Comparison of ENCODE assay signal across 14 cellular contexts in the genomic region with DNA sequence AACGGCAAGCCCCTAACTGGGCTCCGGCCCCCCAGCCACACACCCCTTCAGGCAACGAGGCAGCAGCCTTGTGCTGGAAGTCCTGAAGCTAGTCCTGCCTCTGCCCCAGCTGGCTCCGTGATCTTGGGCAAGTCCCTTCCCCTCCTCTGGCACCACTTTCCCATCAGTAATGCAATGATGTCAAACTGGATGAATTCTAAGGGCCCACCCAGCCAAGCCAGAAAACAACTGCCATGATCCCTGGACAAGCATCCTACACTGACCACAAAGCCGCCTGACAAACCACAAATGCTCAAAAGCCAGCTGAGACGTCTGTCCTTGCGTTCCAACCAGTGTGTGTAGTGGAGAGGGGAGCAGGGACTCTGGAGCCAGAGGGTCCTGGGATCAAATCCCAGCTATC. TPM values are rescaled to one million over a fixed set of nuclear protein-coding genes. Genes with fewer than 3 reads are reported as not detected.
DNase-seq lines count a peak whose midpoint lies in the region; ATAC-seq and TF ChIP-seq lines count a peak whose summit lies in the region.
"Had no signal": no experiment of that assay in that cellular context is flagged by ENCODE, and none has a peak within 500 bp of the region (broad histone marks: within the 10 kb centered on the region; RNA-seq: fewer than 3 reads in every experiment).

No MANE protein-coding gene starts in this region.

- peaks cover 67% of the 10 kb centered on the region for H3K4me1 Mint-ChIP-seq in activated naive CD4-positive, alpha-beta T cell treated with anti-CD3 and anti-CD28 coated beads, Interleukin-2, amount 10 ng/mL, durations not matched to agents 7 days and 5 days

- no peak for DNase-seq in activated naive CD4-positive, alpha-beta T cell treated with anti-CD3 and anti-CD28 coated beads, Interleukin-2, amount 10 ng/mL, durations not matched to agents 7 days and 5 days
- no peak for DNase-seq in activated naive CD4-positive, alpha-beta T cell treated with anti-CD3 and anti-CD28 coated beads, Interleukin-2, amount 50 U/mL, for 16 hours
- DNase-seq in choroid plexus epithelial cell (ENCODE audit: low read depth) (peak; percentile 51), osteoblast (ENCODE audit: insufficient read length, low spot score, missing footprints) (peak; percentile 84), OCI-M2 (lab: John Stamatoyannopoulos, UW; ENCODE audit: unreplicated experiment) (no peak)
- DNase-seq: BE2C, GDM1, NCI-H226, psoas muscle had no signal

- H3K4me3 Mint-ChIP-seq in activated naive CD4-positive, alpha-beta T cell treated with anti-CD3 and anti-CD28 coated beads, Interleukin-2, amount 10 ng/mL, durations not matched to agents 7 days and 5 days, result no peak overlapping the region
- H3K4me3 Mint-ChIP-seq: brain had no signal

- no peak for TF ChIP-seq CTCF in Loucy (conservative IDR thresholded peaks at IDR 0.05; ENCODE audit: low read length)
- TF ChIP-seq CTCF in choroid plexus epithelial cell (conservative IDR thresholded peaks at IDR 0.05; ENCODE audit: low read depth, low read length), result no peak
- no peak for TF ChIP-seq CTCF in osteoblast (IDR thresholded peaks at IDR 0.05; ENCODE audit: extremely low read depth, low read depth, low read length)

- H3F3A ChIP-seq in Loucy (ENCODE audit: low read depth), result 0 out of 2 replicates have a peak, but pooled peaks cover 8% of the 10 kb centered on the region

- no peaks in the 10 kb centered on the region for H4K20me1 ChIP-seq in Loucy (ENCODE audit: insufficient read depth, low read length, poor library complexity, severe bottlenecking)
- H4K20me1 ChIP-seq in osteoblast (ENCODE audit: insufficient read depth, low read length), result peaks cover 43% of the 10 kb centered on the region

- ATAC-seq in GM21786 (IDR thresholded peaks at IDR 0.05; ENCODE audit: unreplicated experiment) (no peak), GM18909 (IDR thresholded peaks at IDR 0.05; ENCODE audit: poor library complexity, unreplicated experiment) (no peak)
- ATAC-seq: HCT116 had no signal

- peak overlapping the region; percentile 31 for H3K27ac ChIP-seq in osteoblast (ENCODE audit: low read depth, low read length)
- H3K27ac ChIP-seq: psoas muscle had no signal

- H3K4me2 ChIP-seq in Loucy (ENCODE audit: low read depth, low read length, poor library complexity, severe bottlenecking), result no peak overlapping the region
- H3K4me2 ChIP-seq in osteoblast (ENCODE audit: insufficient read depth, low read length), result no peak overlapping the region

- H3K9me3 ChIP-seq in Loucy (ENCODE audit: insufficient read depth, low read depth, low read length) (no peaks in the 10 kb centered on the region), osteoblast (ENCODE audit: low read depth, low read length) (no peaks in the 10 kb centered on the region)
- H3K9me3 ChIP-seq: BE2C, psoas muscle had no signal

- H3K27me3 Mint-ChIP-seq in activated naive CD4-positive, alpha-beta T cell treated with anti-CD3 and anti-CD28 coated beads, Interleukin-2, amount 10 ng/mL, durations not matched to agents 7 days and 5 days, result no peaks in the 10 kb centered on the region
- H3K27me3 Mint-ChIP-seq: brain had no signal

- peak overlapping the region; percentile 3 for H3K9ac ChIP-seq in Loucy (ENCODE audit: low read depth, low read length, poor library complexity, severe bottlenecking)

- H2AFZ ChIP-seq in Loucy (ENCODE audit: low read length) (no peak overlapping the region), osteoblast (ENCODE audit: low read length) (no peak overlapping the region)

- no peak overlapping the region for H3K4me3 ChIP-seq in Loucy (ENCODE audit: low read length, poor library complexity, severe bottlenecking)
- H3K4me3 ChIP-seq in choroid plexus epithelial cell (ENCODE audit: low read depth, low read length), result no peak overlapping the region
- H3K4me3 ChIP-seq in osteoblast (ENCODE audit: insufficient read depth, low read length), result no peak overlapping the region
- H3K4me3 ChIP-seq: psoas muscle had no signal

- H3K4me1 ChIP-seq in Loucy (ENCODE audit: insufficient read depth, low read length, poor library complexity, severe bottlenecking), result peaks cover 48% of the 10 kb centered on the region
- H3K4me1 ChIP-seq in osteoblast (ENCODE audit: insufficient read depth, low read length), result peaks cover 33% of the 10 kb centered on the region
- H3K4me1 ChIP-seq: BE2C had no signal

- H3K79me2 ChIP-seq in Loucy (ENCODE audit: insufficient read depth, low read length) (peaks cover 86% of the 10 kb centered on the region), osteoblast (ENCODE audit: insufficient read depth, low read length) (peaks cover 74% of the 10 kb centered on the region)

- peaks cover 2% of the 10 kb centered on the region for H3K36me3 Mint-ChIP-seq in activated naive CD4-positive, alpha-beta T cell treated with anti-CD3 and anti-CD28 coated beads, Interleukin-2, amount 10 ng/mL, durations not matched to agents 7 days and 5 days
- H3K36me3 Mint-ChIP-seq: brain had no signal

- H3K9me2 ChIP-seq in Loucy (replicated peaks; ENCODE audit: low read depth, low read length), result no peaks in the 10 kb centered on the region

- H3K27ac Mint-ChIP-seq in activated naive CD4-positive, alpha-beta T cell treated with anti-CD3 and anti-CD28 coated beads, Interleukin-2, amount 10 ng/mL, durations not matched to agents 7 days and 5 days, result peak overlapping the region; percentile 12
- H3K27ac Mint-ChIP-seq: brain had no signal

- CTCF ChIA-PET in activated naive CD4-positive, alpha-beta T cell treated with anti-CD3 and anti-CD28 coated beads, Interleukin-2, amount 10 ng/mL, durations not matched to agents 7 days and 5 days (lab: Charles Lee), result no interaction called here

- H3K36me3 ChIP-seq in Loucy (ENCODE audit: insufficient read depth, low read length), result no peaks in the 10 kb centered on the region
- H3K36me3 ChIP-seq in osteoblast (ENCODE audit: insufficient read depth, low read length), result no peaks in the 10 kb centered on the region
- H3K36me3 ChIP-seq: BE2C had no signal

- H3K9me3 Mint-ChIP-seq in activated naive CD4-positive, alpha-beta T cell treated with anti-CD3 and anti-CD28 coated beads, Interleukin-2, amount 10 ng/mL, durations not matched to agents 7 days and 5 days, result peaks cover 2% of the 10 kb centered on the region

- H3K27me3 ChIP-seq in Loucy (ENCODE audit: insufficient read depth, low read length, poor library complexity, severe bottlenecking), result no peaks in the 10 kb centered on the region
- H3K27me3 ChIP-seq in osteoblast (ENCODE audit: insufficient read depth, low read length), result no peaks in the 10 kb centered on the region
- H3K27me3 ChIP-seq: BE2C had no signal

RNA-seq across cellular contexts. Expression of gene IFFO2, which starts 26.8 kb away (rescaled TPM):
- 6.8 and 10.9 TPM in 2 replicates for total RNA-seq in osteoblast

RNA-seq across cellular contexts. Expression of gene ALDH4A1, which starts 27.3 kb away (rescaled TPM):
- total RNA-seq in osteoblast, result 28.6 and 31.8 TPM in 2 replicates

Comparison
In these comparisons a context has a peak if more than half of its experiments do, and no peak if none do; other contexts are left out.
1. DNase-seq: peak in choroid plexus epithelial cell (single experiment) and osteoblast (single experiment); none in activated naive CD4-positive, alpha-beta T cell treated with anti-CD3 and anti-CD28 coated beads, Interleukin-2, amount 10 ng/mL, durations not matched to agents 7 days and 5 days (single experiment), activated naive CD4-positive, alpha-beta T cell treated with anti-CD3 and anti-CD28 coated beads, Interleukin-2, amount 50 U/mL, for 16 hours (single experiment) and OCI-M2 (single experiment).